Comparison of ENCODE assay signal across 8 cellular contexts in genomic region chr7:54758702-54759665, GRCh38. TPM values are rescaled to one million over a fixed set of nuclear protein-coding genes. Genes with fewer than 3 reads are reported as not detected.
DNase-seq lines count a peak whose midpoint lies in the region; ATAC-seq and TF ChIP-seq lines count a peak whose summit lies in the region.

Gene SEC61G (minus strand): TSS chr7:54759211. CDS start chr7:54757588, 1,623 bp downstream.

- H3K4me1 ChIP-seq in IMR-90 (ENCODE audit: control insufficient read depth, insufficient read depth, low read length): no peaks in the 10 kb centered on the region; the same call in 1 of the 2 replicates

- intact Hi-C loops in IMR-90 (cut with micrococcal nuclease): no loop called here

- H2BK20ac ChIP-seq in IMR-90 (ENCODE audit: low read depth, low read length): no peak within 1 kb of the TSS

- peak within 1 kb of the TSS; percentile 95 to 96 for H4K8ac ChIP-seq in IMR-90 (ENCODE audit: low read depth in 2 of 2, low read length in 2 of 2)

- BruUV-seq in IMR-90 (replicated peaks; lab: Mats Ljungman, UMichigan): TSS peak; percentile 97

- WGBS in IMR-90 (ENCODE audit: extremely low coverage in 2 of 2, insufficient read length in 1 of 2), 2 experiments: 0% methylated on average over 7 of the region's 73 CpGs; no CpG with 5 or more reads in 1 of the 2 experiments

- H3K79me1 ChIP-seq in IMR-90 (ENCODE audit: low read depth in 1 of 2, low read length in 2 of 2): peaks cover 8 to 13% of the 10 kb centered on the region in 2 experiments; a peak in 3 of 4 replicates

- H3K27me3 ChIP-seq in IMR-90 (ENCODE audit: control insufficient read depth, insufficient read depth, low read length): no peaks in the 10 kb centered on the region

- H3K36me3 ChIP-seq in IMR-90 (ENCODE audit: control insufficient read depth, insufficient read depth, low read length): peaks cover 5% of the 10 kb centered on the region

- H3K4me3 ChIP-seq in IMR-90 (ENCODE audit: insufficient read depth, low read depth, low read length): peak within 1 kb of the TSS; percentile 67

- peak within 1 kb of the TSS; percentile 96 for H4K5ac ChIP-seq in IMR-90 (ENCODE audit: low read depth, low read length)

- peak within 1 kb of the TSS; percentile 86 for H3K18ac ChIP-seq in IMR-90 (ENCODE audit: low read depth, low read length)

- in situ Hi-C loops in IMR-90 (cut with MboI; ENCODE audit: low sequenced_read_pairs): loop anchor here (25.0 kb wide), 2 partner anchors 803 to 1328 kb away; partner anchors contain the start of genes PHKG1 and VOPP1

- peak within 1 kb of the TSS; percentile 100 for H3K14ac ChIP-seq in IMR-90 (replicated peaks; ENCODE audit: low read depth, low read length)

- H3K4ac ChIP-seq in IMR-90 (ENCODE audit: low read depth, low read length): peak within 1 kb of the TSS; percentile 99

- peak within 1 kb of the TSS; percentile 99 for H3K56ac ChIP-seq in IMR-90 (ENCODE audit: extremely low read depth, insufficient read depth, low read length)

- dilution Hi-C loops in IMR-90 (cut with HindIII; ENCODE audit: low sequenced_read_pairs, unreplicated experiment): no loop called here

- DNase-seq in DMS 273 (lab: John Stamatoyannopoulos, UW; ENCODE audit: unreplicated experiment) (peak; percentile 99), IMR-90 (peak; percentile 97), OCI-M1 (lab: John Stamatoyannopoulos, UW) (peak; percentile 94), activated T-cell treated with anti-CD3 and anti-CD28 coated beads for 24 hours (ENCODE audit: low read depth) (peak; percentile 96), epidermal melanocyte (ENCODE audit: insufficient read length, low spot score) (peak; percentile 94), middle frontal gyrus (ENCODE audit: extremely low spot score, low spot score) (peak; percentile 94)
- DNase-seq in stimulated activated CD8-positive, alpha-beta memory T cell treated with anti-CD3 and anti-CD28 coated beads, Interleukin-2, amount 100 ng/mL, for 48 hours (ENCODE audit: low read depth in 2 of 2): peak; percentile 85 to 91

- H4K20me1 ChIP-seq in IMR-90 (ENCODE audit: insufficient read depth, low read length): peaks cover 41% of the 10 kb centered on the region

- H3K9me3 ChIP-seq in IMR-90 (ENCODE audit: control insufficient read depth, insufficient read depth, low read length): no peaks in the 10 kb centered on the region

- peak; percentile 95 for ATAC-seq in GM21528 (IDR thresholded peaks at IDR 0.05; ENCODE audit: low FRiP score, unreplicated experiment)
- peak; percentile 94 for ATAC-seq in IMR-90 (ENCODE audit: low read depth)

- H3K9me1 ChIP-seq in IMR-90 (ENCODE audit: insufficient read depth, low read length): peaks cover 2% of the 10 kb centered on the region

- H3K9ac ChIP-seq in IMR-90 (ENCODE audit: low read depth, low read length): peak within 1 kb of the TSS; percentile 99

- no peak for TF ChIP-seq RAD21 in IMR-90 (IDR thresholded peaks at IDR 0.05; ENCODE audit: low read length)

- H2BK5ac ChIP-seq in IMR-90 (ENCODE audit: low read depth, low read length, poor library complexity, severe bottlenecking): peak within 1 kb of the TSS; percentile 90

- H2BK120ac ChIP-seq in IMR-90 (ENCODE audit: low read depth, low read length): peak within 1 kb of the TSS; percentile 73

- peak within 1 kb of the TSS; percentile 99 for H3K23ac ChIP-seq in IMR-90 (ENCODE audit: low read depth, low read length)

- peak within 1 kb of the TSS; percentile 98 for H2AK5ac ChIP-seq in IMR-90 (ENCODE audit: low read depth, low read length)

- peak within 1 kb of the TSS; percentile 34; the same call in 2 of the 3 replicates for H2BK15ac ChIP-seq in IMR-90 (ENCODE audit: low read depth, low read length)

- H3K4me2 ChIP-seq in IMR-90 (ENCODE audit: low read depth, low read length): peak within 1 kb of the TSS; percentile 98

- peak within 1 kb of the TSS; percentile 94 for H3K27ac ChIP-seq in IMR-90 (ENCODE audit: insufficient read depth, low read length)

- CTCF ChIA-PET in IMR-90 (lab: Yijun Ruan, JAX): interaction anchor here (1.6 to 1.7 kb wide), 2 partner anchors 15 to 497 kb away, joined by 6 to 7 read pairs; no protein-coding TSS in a partner anchor

- TF ChIP-seq CTCF in IMR-90 (conservative IDR thresholded peaks at IDR 0.05; ENCODE audit: low read depth, low read length): no peak

- peak within 1 kb of the TSS; percentile 89 for H2AFZ ChIP-seq in IMR-90 (replicated peaks; ENCODE audit: low read length, poor library complexity)

- H2AK9ac ChIP-seq in IMR-90 (replicated peaks; ENCODE audit: low read depth, low read length, poor library complexity): peak within 1 kb of the TSS; percentile 100

- POLR2A ChIA-PET in IMR-90 (lab: Charles Lee; ENCODE audit: unreplicated experiment): interaction anchor here (0.5 to 1.5 kb wide), 4 partner anchors 306 to 750 kb away, joined by 3 read pairs; no protein-coding TSS in a partner anchor

- peak; percentile 95 for TF ChIP-seq POLR2A in IMR-90 (IDR thresholded peaks at IDR 0.05; ENCODE audit: low read depth, low read length)

- peak within 1 kb of the TSS; percentile 96 for H4K91ac ChIP-seq in IMR-90 (ENCODE audit: insufficient read depth, low read depth, low read length)

TF ChIP-seq in IMR-90, 13 proteins besides CTCF, POLR2A, EP300 and RAD21:
- TF ChIP-seq BHLHE40 (IDR thresholded peaks at IDR 0.05; ENCODE audit: low read depth, low read length) (peak; percentile 55; the same call in 1 of the 2 replicates), SMC3 (IDR thresholded peaks at IDR 0.05; ENCODE audit: low read depth, low read length) (no peak), FOS (IDR thresholded peaks at IDR 0.05; ENCODE audit: low read depth, low read length) (no peak), RCOR1 (IDR thresholded peaks at IDR 0.05; ENCODE audit: insufficient replicate concordance, low read length) (no peak), NFE2L2 (IDR thresholded peaks at IDR 0.05; ENCODE audit: low read depth, low read length) (no peak), CEBPB (IDR thresholded peaks at IDR 0.05; ENCODE audit: low read depth, low read length) (peak; percentile 8; the same call in 1 of the 2 replicates), MXI1 (IDR thresholded peaks at IDR 0.05; ENCODE audit: borderline replicate concordance, low read depth, low read length) (peak; percentile 88), ELK1 (IDR thresholded peaks at IDR 0.05; ENCODE audit: borderline replicate concordance, low read depth, low read length) (no peak), CHD1 (IDR thresholded peaks at IDR 0.05; ENCODE audit: low read depth, low read length) (peak; percentile 30; the same call in 1 of the 2 replicates), USF2 (IDR thresholded peaks at IDR 0.05; ENCODE audit: low read depth, low read length) (no peak)

RNA-seq across cellular contexts. Expression of gene SEC61G, which starts in this region (rescaled TPM):
- 387 and 3,014 TPM in 2 replicates for total RNA-seq in IMR-90 (2012; rRNA removed)
- 426 and 685 TPM in 2 replicates for polyA plus RNA-seq in IMR-90 (2012; rRNA removed)
- polyA plus RNA-seq in IMR-90 (2012; cell fraction: cytosol; rRNA removed): 85.7 and 214 TPM in 2 replicates
- polyA plus RNA-seq in IMR-90 (2012; cell fraction: nucleus; rRNA removed; ENCODE audit: low replicate concordance): 12.9 and 140 TPM in 2 replicates

Comparison
In these comparisons a context has a peak if more than half of its experiments do, and no peak if none do; other contexts are left out.
1. Peak in every context shown above with its lines: DNase-seq, ATAC-seq, H3K4me3 ChIP-seq and H3K27ac ChIP-seq.